Comparison of ENCODE assay signal across 1 cellular context in genomic region chr17:42113293-42114069, GRCh38.
TF ChIP-seq lines count a peak whose summit lies in the region.

No MANE protein-coding gene starts in this region.

TF ChIP-seq in GM23338, 12 proteins besides CTCF, POLR2A, EP300 and RAD21:
- no peak for TF ChIP-seq JUNB (IDR thresholded peaks at IDR 0.05; ENCODE audit: unreplicated experiment)
- no peak for TF ChIP-seq POLR2AphosphoS5 (IDR thresholded peaks at IDR 0.05; ENCODE audit: low read depth)
